In genomic region chrX:13101439-13102139, GRCh38 we compare ENCODE assay signal across 8 cellular contexts. TPM values are rescaled to one million over a fixed set of nuclear protein-coding genes. Genes with fewer than 3 reads are reported as not detected.
A peak's percentile ranks its signal among the peaks of the same experiment; 100 is the strongest.
DNase-seq lines count a peak whose midpoint lies in the region; ATAC-seq and TF ChIP-seq lines count a peak whose summit lies in the region.

No MANE protein-coding gene starts in this region.

- peaks cover 31 to 34% of the 10 kb centered on the region in 2 donors for H3K4me1 Mint-ChIP-seq in natural killer cell

- H3K36me3 ChIP-seq in effector memory CD4-positive, alpha-beta T cell (ENCODE audit: control insufficient read depth, insufficient read depth, low read length): no peaks in the 10 kb centered on the region

- H3K4me3 Mint-ChIP-seq in natural killer cell: peak overlapping the region; percentile 47

- intact Hi-C loops in Right ventricle myocardium inferior (cut with DNase I): loop anchor here (5.0 kb wide), 1 partner anchor 124 kb away; the partner anchor contains the start of gene TMSB4X
- intact Hi-C loops in cardiac septum (cut with DNase I): loop anchor here (5.0 kb wide), 1 partner anchor 129 kb away; no protein-coding TSS in a partner anchor
- intact Hi-C loops in natural killer cell (cut with micrococcal nuclease): no loop called here

- no peaks in the 10 kb centered on the region for H3K36me3 Mint-ChIP-seq in natural killer cell

- peaks cover 13% of the 10 kb centered on the region for H3K4me1 ChIP-seq in effector memory CD4-positive, alpha-beta T cell (ENCODE audit: control insufficient read depth, insufficient read depth, low read length, poor library complexity, severe bottlenecking)

- DNase-seq in Right ventricle myocardium inferior (ENCODE audit: missing footprints) (peak; percentile 82), cardiac septum (ENCODE audit: low spot score) (no peak), T-helper 22 cell (ENCODE audit: low read depth) (peak; percentile 48), natural killer cell (no peak), GF-D8 (lab: John Stamatoyannopoulos, UW) (no peak)
- peak; percentile 32 to 50 (median 38) for DNase-seq in effector memory CD4-positive, alpha-beta T cell

- no peak overlapping the region for H3K4me3 ChIP-seq in effector memory CD4-positive, alpha-beta T cell (ENCODE audit: insufficient read depth, low read depth, low read length, poor library complexity, severe bottlenecking)

- peak overlapping the region; percentile 11 for H3K27ac ChIP-seq in effector memory CD4-positive, alpha-beta T cell (ENCODE audit: insufficient read depth, low read length, poor library complexity, severe bottlenecking)

- ATAC-seq in Right ventricle myocardium inferior: peak; percentile 96
- peak; percentile 69 to 96 (median 72) for ATAC-seq in natural killer cell
- no peak for ATAC-seq in HG02981 (IDR thresholded peaks at IDR 0.05; ENCODE audit: unreplicated experiment)
- ATAC-seq in HG03457 (IDR thresholded peaks at IDR 0.05; ENCODE audit: unreplicated experiment): no peak

- peaks cover 0 to 47% of the 10 kb centered on the region in 2 donors for H3K27me3 Mint-ChIP-seq in natural killer cell (ENCODE audit: low read depth in 2 of 2)

- H3K27me3 ChIP-seq in effector memory CD4-positive, alpha-beta T cell (replicated peaks; ENCODE audit: control insufficient read depth, insufficient read depth, low read length, poor library complexity, severe bottlenecking): no peaks in the 10 kb centered on the region

- no peaks in the 10 kb centered on the region for H3K9me3 ChIP-seq in effector memory CD4-positive, alpha-beta T cell (ENCODE audit: control insufficient read depth, low read length)

- H3K9me3 Mint-ChIP-seq in natural killer cell: no peaks in the 10 kb centered on the region

- TF ChIP-seq CTCF in natural killer cell (IDR thresholded peaks at IDR 0.05): no peak

- peak overlapping the region; percentile 63 to 81 for H3K27ac Mint-ChIP-seq in natural killer cell

RNA-seq across cellular contexts. Expression of gene FAM9C, which starts 57.2 kb away (rescaled TPM):
- total RNA-seq in Right ventricle myocardium inferior (0.38 TPM), cardiac septum (not detected), natural killer cell (not detected)

Comparison
In these comparisons a context has a peak if more than half of its experiments do, and no peak if none do; other contexts are left out.
1. DNase-seq: peak in Right ventricle myocardium inferior (single experiment), T-helper 22 cell (single experiment) and effector memory CD4-positive, alpha-beta T cell (3 of 3); none in cardiac septum (single experiment), natural killer cell (single experiment) and GF-D8 (single experiment).
2. ATAC-seq: peak in Right ventricle myocardium inferior (single experiment) and natural killer cell (3 of 3); none in HG02981 (single experiment) and HG03457 (single experiment).